Comparison of ENCODE assay signal across 1 cellular context in the genomic region with DNA sequence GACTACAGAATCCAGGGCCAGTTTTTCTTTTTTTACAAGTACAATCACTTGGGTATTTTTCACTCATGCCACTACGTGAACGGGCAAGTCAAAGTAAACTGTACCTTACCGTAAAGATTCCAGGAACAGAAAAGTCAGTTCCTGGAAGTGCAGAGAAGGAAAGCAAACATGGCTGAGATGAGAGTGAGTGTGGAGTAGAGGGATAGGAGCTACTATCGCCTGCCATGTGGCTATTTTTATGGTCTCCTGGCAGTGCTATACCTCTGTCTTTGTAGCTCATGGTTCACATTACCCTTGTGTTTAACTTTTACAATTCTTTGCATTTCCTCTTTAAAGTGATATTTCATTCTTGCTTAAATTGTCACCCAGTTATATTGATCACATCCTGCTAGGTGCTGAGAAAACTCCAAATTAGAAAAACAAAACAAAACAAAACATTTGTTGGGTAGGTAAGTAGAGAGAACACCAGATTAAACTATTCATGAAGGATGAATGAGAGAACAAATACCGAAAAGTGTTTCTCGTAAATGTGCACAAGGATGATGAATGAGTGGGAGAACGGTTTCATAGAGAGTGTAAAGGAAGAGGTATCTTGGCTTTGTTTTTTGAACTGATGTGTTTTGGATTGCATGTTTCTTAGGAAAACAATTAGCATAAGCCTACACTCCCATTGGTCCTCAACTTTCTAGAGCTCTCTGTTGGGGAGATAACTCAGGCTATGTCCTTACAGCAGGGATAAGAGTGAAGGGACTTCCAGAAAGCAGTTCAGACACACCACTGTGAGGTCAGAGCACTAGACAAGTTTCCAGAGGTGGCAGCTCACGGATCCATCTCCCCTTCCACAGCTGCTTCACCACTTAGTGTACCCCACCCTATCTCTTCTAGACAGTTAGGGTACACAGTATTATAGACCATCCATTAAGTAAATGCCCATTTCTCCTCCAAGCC.
TF ChIP-seq lines count a peak whose summit lies in the region.

No MANE protein-coding gene starts in this region.

TF ChIP-seq in K562, 482 proteins besides CTCF, POLR2A, EP300 and RAD21 (continued from another document):
- TF ChIP-seq, protein P1, sequence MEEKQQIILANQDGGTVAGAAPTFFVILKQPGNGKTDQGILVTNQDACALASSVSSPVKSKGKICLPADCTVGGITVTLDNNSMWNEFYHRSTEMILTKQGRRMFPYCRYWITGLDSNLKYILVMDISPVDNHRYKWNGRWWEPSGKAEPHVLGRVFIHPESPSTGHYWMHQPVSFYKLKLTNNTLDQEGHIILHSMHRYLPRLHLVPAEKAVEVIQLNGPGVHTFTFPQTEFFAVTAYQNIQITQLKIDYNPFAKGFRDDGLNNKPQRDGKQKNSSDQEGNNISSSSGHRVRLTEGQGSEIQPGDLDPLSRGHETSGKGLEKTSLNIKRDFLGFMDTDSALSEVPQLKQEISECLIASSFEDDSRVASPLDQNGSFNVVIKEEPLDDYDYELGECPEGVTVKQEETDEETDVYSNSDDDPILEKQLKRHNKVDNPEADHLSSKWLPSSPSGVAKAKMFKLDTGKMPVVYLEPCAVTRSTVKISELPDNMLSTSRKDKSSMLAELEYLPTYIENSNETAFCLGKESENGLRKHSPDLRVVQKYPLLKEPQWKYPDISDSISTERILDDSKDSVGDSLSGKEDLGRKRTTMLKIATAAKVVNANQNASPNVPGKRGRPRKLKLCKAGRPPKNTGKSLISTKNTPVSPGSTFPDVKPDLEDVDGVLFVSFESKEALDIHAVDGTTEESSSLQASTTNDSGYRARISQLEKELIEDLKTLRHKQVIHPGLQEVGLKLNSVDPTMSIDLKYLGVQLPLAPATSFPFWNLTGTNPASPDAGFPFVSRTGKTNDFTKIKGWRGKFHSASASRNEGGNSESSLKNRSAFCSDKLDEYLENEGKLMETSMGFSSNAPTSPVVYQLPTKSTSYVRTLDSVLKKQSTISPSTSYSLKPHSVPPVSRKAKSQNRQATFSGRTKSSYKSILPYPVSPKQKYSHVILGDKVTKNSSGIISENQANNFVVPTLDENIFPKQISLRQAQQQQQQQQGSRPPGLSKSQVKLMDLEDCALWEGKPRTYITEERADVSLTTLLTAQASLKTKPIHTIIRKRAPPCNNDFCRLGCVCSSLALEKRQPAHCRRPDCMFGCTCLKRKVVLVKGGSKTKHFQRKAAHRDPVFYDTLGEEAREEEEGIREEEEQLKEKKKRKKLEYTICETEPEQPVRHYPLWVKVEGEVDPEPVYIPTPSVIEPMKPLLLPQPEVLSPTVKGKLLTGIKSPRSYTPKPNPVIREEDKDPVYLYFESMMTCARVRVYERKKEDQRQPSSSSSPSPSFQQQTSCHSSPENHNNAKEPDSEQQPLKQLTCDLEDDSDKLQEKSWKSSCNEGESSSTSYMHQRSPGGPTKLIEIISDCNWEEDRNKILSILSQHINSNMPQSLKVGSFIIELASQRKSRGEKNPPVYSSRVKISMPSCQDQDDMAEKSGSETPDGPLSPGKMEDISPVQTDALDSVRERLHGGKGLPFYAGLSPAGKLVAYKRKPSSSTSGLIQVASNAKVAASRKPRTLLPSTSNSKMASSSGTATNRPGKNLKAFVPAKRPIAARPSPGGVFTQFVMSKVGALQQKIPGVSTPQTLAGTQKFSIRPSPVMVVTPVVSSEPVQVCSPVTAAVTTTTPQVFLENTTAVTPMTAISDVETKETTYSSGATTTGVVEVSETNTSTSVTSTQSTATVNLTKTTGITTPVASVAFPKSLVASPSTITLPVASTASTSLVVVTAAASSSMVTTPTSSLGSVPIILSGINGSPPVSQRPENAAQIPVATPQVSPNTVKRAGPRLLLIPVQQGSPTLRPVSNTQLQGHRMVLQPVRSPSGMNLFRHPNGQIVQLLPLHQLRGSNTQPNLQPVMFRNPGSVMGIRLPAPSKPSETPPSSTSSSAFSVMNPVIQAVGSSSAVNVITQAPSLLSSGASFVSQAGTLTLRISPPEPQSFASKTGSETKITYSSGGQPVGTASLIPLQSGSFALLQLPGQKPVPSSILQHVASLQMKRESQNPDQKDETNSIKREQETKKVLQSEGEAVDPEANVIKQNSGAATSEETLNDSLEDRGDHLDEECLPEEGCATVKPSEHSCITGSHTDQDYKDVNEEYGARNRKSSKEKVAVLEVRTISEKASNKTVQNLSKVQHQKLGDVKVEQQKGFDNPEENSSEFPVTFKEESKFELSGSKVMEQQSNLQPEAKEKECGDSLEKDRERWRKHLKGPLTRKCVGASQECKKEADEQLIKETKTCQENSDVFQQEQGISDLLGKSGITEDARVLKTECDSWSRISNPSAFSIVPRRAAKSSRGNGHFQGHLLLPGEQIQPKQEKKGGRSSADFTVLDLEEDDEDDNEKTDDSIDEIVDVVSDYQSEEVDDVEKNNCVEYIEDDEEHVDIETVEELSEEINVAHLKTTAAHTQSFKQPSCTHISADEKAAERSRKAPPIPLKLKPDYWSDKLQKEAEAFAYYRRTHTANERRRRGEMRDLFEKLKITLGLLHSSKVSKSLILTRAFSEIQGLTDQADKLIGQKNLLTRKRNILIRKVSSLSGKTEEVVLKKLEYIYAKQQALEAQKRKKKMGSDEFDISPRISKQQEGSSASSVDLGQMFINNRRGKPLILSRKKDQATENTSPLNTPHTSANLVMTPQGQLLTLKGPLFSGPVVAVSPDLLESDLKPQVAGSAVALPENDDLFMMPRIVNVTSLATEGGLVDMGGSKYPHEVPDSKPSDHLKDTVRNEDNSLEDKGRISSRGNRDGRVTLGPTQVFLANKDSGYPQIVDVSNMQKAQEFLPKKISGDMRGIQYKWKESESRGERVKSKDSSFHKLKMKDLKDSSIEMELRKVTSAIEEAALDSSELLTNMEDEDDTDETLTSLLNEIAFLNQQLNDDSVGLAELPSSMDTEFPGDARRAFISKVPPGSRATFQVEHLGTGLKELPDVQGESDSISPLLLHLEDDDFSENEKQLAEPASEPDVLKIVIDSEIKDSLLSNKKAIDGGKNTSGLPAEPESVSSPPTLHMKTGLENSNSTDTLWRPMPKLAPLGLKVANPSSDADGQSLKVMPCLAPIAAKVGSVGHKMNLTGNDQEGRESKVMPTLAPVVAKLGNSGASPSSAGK (IDR thresholded peaks at IDR 0.05), result 0 out of 2 replicates have a peak, but pooled peaks have one; percentile 12
- no peak for TF ChIP-seq ZBTB7A (IDR thresholded peaks at IDR 0.05; ENCODE audit: borderline replicate concordance, control insufficient read depth, low read depth, low read length)
- peak; percentile 32 for TF ChIP-seq TAF9B (IDR thresholded peaks at IDR 0.05; ENCODE audit: partially characterized antibody)
- TF ChIP-seq SMARCA4 (IDR thresholded peaks at IDR 0.05), result peak; percentile 44; the same call in 1 of the 2 replicates
- no peak for TF ChIP-seq ZNF217 (CRISPR knock-in tag; IDR thresholded peaks at IDR 0.05)
- TF ChIP-seq, protein P2, sequence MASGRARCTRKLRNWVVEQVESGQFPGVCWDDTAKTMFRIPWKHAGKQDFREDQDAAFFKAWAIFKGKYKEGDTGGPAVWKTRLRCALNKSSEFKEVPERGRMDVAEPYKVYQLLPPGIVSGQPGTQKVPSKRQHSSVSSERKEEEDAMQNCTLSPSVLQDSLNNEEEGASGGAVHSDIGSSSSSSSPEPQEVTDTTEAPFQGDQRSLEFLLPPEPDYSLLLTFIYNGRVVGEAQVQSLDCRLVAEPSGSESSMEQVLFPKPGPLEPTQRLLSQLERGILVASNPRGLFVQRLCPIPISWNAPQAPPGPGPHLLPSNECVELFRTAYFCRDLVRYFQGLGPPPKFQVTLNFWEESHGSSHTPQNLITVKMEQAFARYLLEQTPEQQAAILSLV (tag; IDR thresholded peaks at IDR 0.05), result 0 out of 2 replicates have a peak, but pooled peaks have one; percentile 48
- peak in 1 of 2 experiments; percentile 63; a peak in 1 of 3 replicates for TF ChIP-seq CBX3 (IDR thresholded peaks at IDR 0.05; ENCODE audit: borderline replicate concordance in 1 of 2, low read length in 2 of 2)
- TF ChIP-seq BCL6 (CRISPR knock-in tag; IDR thresholded peaks at IDR 0.05), result no peak
- peak; percentile 63 for TF ChIP-seq TCF3 (CRISPR knock-in tag; IDR thresholded peaks at IDR 0.05)
- peak; percentile 13; the same call in 1 of the 2 replicates for TF ChIP-seq PML (IDR thresholded peaks at IDR 0.05; ENCODE audit: low read length)
- TF ChIP-seq TEAD4 (IDR thresholded peaks at IDR 0.05; ENCODE audit: low read length), result peak; percentile 64; the same call in 1 of the 2 replicates
- no peak for TF ChIP-seq TEAD4 (CRISPR knock-in tag; IDR thresholded peaks at IDR 0.05; ENCODE audit: borderline replicate concordance)
- TF ChIP-seq SMARCE1 (IDR thresholded peaks at IDR 0.05), result peak; percentile 44; the same call in 1 of the 2 replicates
- TF ChIP-seq ZNF785 (CRISPR knock-in tag; IDR thresholded peaks at IDR 0.05), result no peak
- TF ChIP-seq NFATC3 (IDR thresholded peaks at IDR 0.05), result no peak
- TF ChIP-seq TAL1 (IDR thresholded peaks at IDR 0.05), result peak; percentile 56
- TF ChIP-seq STAT5A (IDR thresholded peaks at IDR 0.05; ENCODE audit: borderline replicate concordance, low read length), result peak; percentile 82
- TF ChIP-seq FOXA3 (CRISPR knock-in tag; conservative IDR thresholded peaks at IDR 0.05 in 1 of 2, IDR thresholded peaks at IDR 0.05 in 1 of 2), result peak in 1 of 2 experiments; percentile 30; a peak in 1 of 4 replicates
- TF ChIP-seq YY1 (IDR thresholded peaks at IDR 0.05; ENCODE audit: borderline replicate concordance in 1 of 3, control insufficient read depth in 1 of 3, extremely low read depth in 1 of 3, insufficient read depth in 3 of 3, insufficient read length in 1 of 3, insufficient replicate concordance in 2 of 3, low read depth in 1 of 3, low read length in 2 of 3), result peak in 1 of 3 experiments; percentile 79
- no peak for TF ChIP-seq EZH2 (IDR thresholded peaks at IDR 0.05; ENCODE audit: borderline replicate concordance, low read depth, low read length)
